13 cellular contexts compared by ENCODE assay signal in genomic region chr15:48395532-48396011, GRCh38.
DNase-seq lines count a peak whose midpoint lies in the region; ATAC-seq and TF ChIP-seq lines count a peak whose summit lies in the region.
"Had no signal": no experiment of that assay in that cellular context is flagged by ENCODE, and none has a peak within 500 bp of the region (broad histone marks: within the 10 kb centered on the region; RNA-seq: fewer than 3 reads in every experiment).

No MANE protein-coding gene starts in this region.

- H3K4me3 ChIP-seq in psoas muscle, result no peak overlapping the region
- H3K4me3 ChIP-seq: BLaER1 had no signal

- no peaks in the 10 kb centered on the region for H3K36me3 ChIP-seq in psoas muscle (ENCODE audit: insufficient read depth in 1 of 2, low read depth in 1 of 2)
- H3K36me3 ChIP-seq: BLaER1 had no signal

- no peaks in the 10 kb centered on the region for H3K9me3 ChIP-seq in psoas muscle
- H3K9me3 ChIP-seq: BLaER1 had no signal

- intact Hi-C loops in psoas muscle (cut with DNase I), result no loop called here

- H3K4me1 ChIP-seq in psoas muscle, result no peaks in the 10 kb centered on the region
- H3K4me1 ChIP-seq: BLaER1 had no signal

- no peak overlapping the region for H3K27ac ChIP-seq in psoas muscle
- H3K27ac ChIP-seq: BLaER1 had no signal

- no peaks in the 10 kb centered on the region for H3K27me3 ChIP-seq in psoas muscle (ENCODE audit: insufficient read depth in 3 of 3, low read length in 2 of 3)
- H3K27me3 ChIP-seq: BLaER1 had no signal

- peak; percentile 68 for DNase-seq in AG08396 (ENCODE audit: low spot score)
- peak; percentile 26 for DNase-seq in T1000 (lab: John Stamatoyannopoulos, UW)
- DNase-seq in foreskin melanocyte, result peak; percentile 60
- peak; percentile 86 to 92 for DNase-seq in psoas muscle
- DNase-seq in stimulated activated CD4-positive, alpha-beta T cell treated with anti-CD3 and anti-CD28 coated beads, Interleukin-2, amount 100 ng/mL, for 48 hours, result no peak
- no peak for DNase-seq in DMS53 (lab: John Stamatoyannopoulos, UW)
- DNase-seq: activated CD8-positive, alpha-beta T cell treated with anti-CD3 and anti-CD28 coated beads for 36 hours; activated naive CD8-positive, alpha-beta T cell treated with anti-CD3 and anti-CD28 coated beads for 36 hours; KBM-7; NCI-H2171 treated with DMSO at 0.1 percent for 48 hours had no signal

- ATAC-seq in psoas muscle (peak; percentile 48 to 76 (median 74)), HG02623 (IDR thresholded peaks at IDR 0.05; ENCODE audit: unreplicated experiment) (no peak), HG02885 (IDR thresholded peaks at IDR 0.05; ENCODE audit: poor library complexity, unreplicated experiment) (no peak)
- ATAC-seq: activated CD8-positive, alpha-beta T cell treated with anti-CD3 and anti-CD28 coated beads for 36 hours had no signal

- no peak for TF ChIP-seq CTCF in psoas muscle (IDR thresholded peaks at IDR 0.05)

- WGBS in psoas muscle, 3 donors, result 38 to 48% (median 39%) methylated on average over 5 of the region's 5 CpGs

Comparison
In these comparisons a context has a peak if more than half of its experiments do, and no peak if none do; other contexts are left out.
1. DNase-seq: peak in AG08396 (single experiment), T1000 (single experiment), foreskin melanocyte (single experiment) and psoas muscle (2 of 2); none in stimulated activated CD4-positive, alpha-beta T cell treated with anti-CD3 and anti-CD28 coated beads, Interleukin-2, amount 100 ng/mL, for 48 hours (0 of 2) and DMS53 (single experiment).
2. ATAC-seq: peak in psoas muscle (4 of 4); none in HG02623 (single experiment) and HG02885 (single experiment).